ENCODE assay signal across 36 cellular contexts in the genomic region with DNA sequence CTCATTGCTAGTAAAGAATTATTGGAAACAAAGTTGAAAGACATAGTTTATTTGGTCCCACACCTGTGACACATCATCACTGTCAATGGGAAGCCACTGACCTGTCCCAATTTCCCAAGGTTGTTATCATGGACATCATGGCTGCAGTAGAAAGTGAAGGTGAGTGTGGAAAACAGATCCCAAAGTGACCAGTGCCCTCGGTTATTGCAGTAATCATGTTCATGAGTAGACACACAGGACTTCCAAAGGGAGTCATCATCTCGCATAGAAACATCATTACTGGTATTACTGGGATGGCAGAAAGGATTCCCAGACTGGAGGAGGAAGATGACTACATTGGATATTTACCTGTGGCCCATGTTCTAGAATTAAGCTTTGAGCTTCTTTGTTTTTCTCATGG. TPM values are rescaled to one million over a fixed set of nuclear protein-coding genes. Genes with fewer than 3 reads are reported as not detected.
"Had no signal": no experiment of that assay in that cellular context is flagged by ENCODE, and none has a peak within 500 bp of the region (broad histone marks: within the 10 kb centered on the region; RNA-seq: fewer than 3 reads in every experiment).

No MANE protein-coding gene starts in this region.

- H3K27me3 ChIP-seq: adrenal gland, ascending aorta, body of pancreas, brain microvascular endothelial cell, breast epithelium had no signal

- H3K36me3 ChIP-seq: adrenal gland, ascending aorta, brain microvascular endothelial cell, breast epithelium, cardiac muscle cell had no signal

- H3K4me1 ChIP-seq: adrenal gland, ascending aorta, body of pancreas, breast epithelium had no signal

- FAIRE-seq: astrocyte, bronchial epithelial cell had no signal

- DNase-seq: activated effector memory CD4-positive, alpha-beta T cell treated with anti-CD3 and anti-CD28 coated beads, Interleukin-2, amount 50 U/mL, for 16 hours; activated effector memory CD4-positive, alpha-beta T cell treated with Interleukin-2 at 50 U/mL for 16 hours; activated gamma-delta T cell; activated gamma-delta T cell treated with Interleukin-2 at 50 U/mL for 16 hours; activated naive CD4-positive, alpha-beta T cell; activated naive CD4-positive, alpha-beta T cell treated with anti-CD3 and anti-CD28 coated beads for 36 hours; activated naive CD4-positive, alpha-beta T cell treated with anti-CD3 and anti-CD28 coated beads, Interleukin-2, amount 10 ng/mL, durations not matched to agents 7 days and 5 days; activated naive CD4-positive, alpha-beta T cell treated with anti-CD3 and anti-CD28 coated beads, Interleukin-2, amount 50 U/mL, for 16 hours; activated naive CD4-positive, alpha-beta T cell treated with Interleukin-2 at 50 U/mL for 16 hours; activated naive CD8-positive, alpha-beta T cell treated with anti-CD3 and anti-CD28 coated beads for 36 hours; activated naive CD8-positive, alpha-beta T cell treated with anti-CD3 and anti-CD28 coated beads, Interleukin-2, amount 10 ng/mL, durations not matched to agents 7 days and 5 days; activated naive CD8-positive, alpha-beta T cell treated with anti-CD3 and anti-CD28 coated beads, Interleukin-2, amount 50 U/mL, for 24 hours; activated T-cell treated with anti-CD3 and anti-CD28 coated beads for 4 hours; activated T-cell treated with anti-CD3 and anti-CD28 coated beads, Interleukin-2, amount 50 U/mL, for 1 hour; activated T-cell treated with anti-CD3 and anti-CD28 coated beads, Interleukin-2, amount 50 U/mL, for 24 hours; activated T-cell treated with anti-CD3 and anti-CD28 coated beads, Interleukin-2, amount 50 U/mL, for 4 hours; activated T-cell treated with anti-CD3 and anti-CD28 coated beads, Interleukin-2, amount 50 U/mL, for 48 hours; activated T-cell treated with anti-CD3 and anti-CD28 coated beads, Interleukin-2, amount 50 U/mL, for 72 hours; adrenal gland; amniotic stem cell; amygdala; anterior cingulate cortex; aorta; body of pancreas; brain microvascular endothelial cell; caudate nucleus; central memory CD4-positive, alpha-beta T cell; cerebellar nuclear complex had no signal

- ATAC-seq: activated naive CD4-positive, alpha-beta T cell treated with anti-CD3 and anti-CD28 coated beads, Interleukin-2, amount 50 U/mL, for 72 hours; activated naive CD8-positive, alpha-beta T cell treated with anti-CD3 and anti-CD28 coated beads, Interleukin-2, amount 50 U/mL, for 24 hours; activated T-cell treated with anti-CD3 and anti-CD28 coated beads, Interleukin-2, amount 50 U/mL, for 4 hours; activated T-cell treated with anti-CD3 and anti-CD28 coated beads, Interleukin-2, amount 50 U/mL, for 72 hours; activated T-helper 17 cell treated with anti-CD3 and anti-CD28 coated beads, Interleukin-2, amount 50 U/mL, for 72 hours; body of pancreas had no signal

- H3K4me3 ChIP-seq: adrenal gland, ascending aorta, body of pancreas, breast epithelium, cardiac muscle cell had no signal

- H3K27ac ChIP-seq: adrenal gland, ascending aorta, body of pancreas, brain microvascular endothelial cell, breast epithelium, cardiac muscle cell had no signal

- H3K9me3 ChIP-seq: adrenal gland, ascending aorta, body of pancreas, breast epithelium had no signal

RNA-seq across cellular contexts. Expression of a gene that starts 14.7 kb away (rescaled TPM):
- total RNA-seq: activated T-helper 1 cell treated with anti-CD3 and anti-CD28 coated beads, Interleukin-12 subunit alpha, Interleukin-12 subunit beta, Interleukin-2, Interleukin-4 antibody, amounts not matched to agents 30 ng/mL and 10 ng/mL and 1 ng/mL, durations not matched to agents 14 hours and 24 hours and 36 hours had no signal
